19 cellular contexts compared by ENCODE assay signal in the genomic region with DNA sequence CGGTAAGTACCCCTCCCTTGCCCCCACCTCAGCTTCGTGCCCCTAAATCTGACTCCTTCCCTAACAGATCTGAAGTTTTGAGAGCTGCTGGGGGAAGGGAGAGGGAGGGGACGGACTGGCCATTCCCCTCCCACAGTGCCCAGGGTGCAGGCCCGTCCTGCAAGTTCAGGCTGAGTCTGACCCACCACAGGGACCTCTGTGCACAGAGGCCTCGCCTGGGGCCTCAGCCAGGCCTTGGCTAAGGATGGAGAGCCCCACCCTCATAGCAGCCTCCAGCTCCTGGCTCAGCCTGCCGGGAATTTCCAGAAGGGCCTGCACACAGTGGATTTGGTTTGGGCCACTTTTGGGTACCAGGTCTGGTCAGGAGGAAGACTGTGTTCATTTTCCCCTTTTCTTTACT. TPM values are rescaled to one million over a fixed set of nuclear protein-coding genes. Genes with fewer than 3 reads are reported as not detected.
DNase-seq lines count a peak whose midpoint lies in the region; ATAC-seq and TF ChIP-seq lines count a peak whose summit lies in the region.
"Had no signal": no experiment of that assay in that cellular context is flagged by ENCODE, and none has a peak within 500 bp of the region (broad histone marks: within the 10 kb centered on the region; RNA-seq: fewer than 3 reads in every experiment).

No MANE protein-coding gene starts in this region.

- BruUV-seq in Panc1 (replicated peaks; lab: Mats Ljungman, UMichigan): no TSS peak

- H3K4me1 ChIP-seq in Panc1 (ENCODE audit: control insufficient read depth, insufficient read depth, low read length) (peaks cover 9% of the 10 kb centered on the region), psoas muscle (no peaks in the 10 kb centered on the region)

- H3K27ac ChIP-seq in Panc1 (ENCODE audit: low read length): peak overlapping the region; percentile 48; the same call in 1 of the 2 replicates
- H3K27ac ChIP-seq in psoas muscle: no peak overlapping the region
- H3K27ac ChIP-seq: neutrophil had no signal

- no peak for TF ChIP-seq POLR2A in GM18505 (IDR thresholded peaks at IDR 0.05; ENCODE audit: borderline replicate concordance, extremely low read depth, insufficient read depth, insufficient read length)

- POLR2A ChIA-PET in Panc1 (lab: Charles Lee): interaction anchor here (0.6 kb wide), 1 partner anchor 226 kb away, joined by 3 read pairs; no protein-coding TSS in a partner anchor

- ATAC-seq in Panc1: peak; percentile 60
- peak; percentile 71 for ATAC-seq in Right ventricle myocardium superior (ENCODE audit: poor library complexity)
- peak in 3 of 4 donors; percentile 35 to 56 (median 44) for ATAC-seq in psoas muscle
- no peak for ATAC-seq in GM18505 (IDR thresholded peaks at IDR 0.05; ENCODE audit: unreplicated experiment)
- ATAC-seq in HG03521 (IDR thresholded peaks at IDR 0.05; ENCODE audit: unreplicated experiment): no peak
- ATAC-seq: activated naive CD8-positive, alpha-beta T cell treated with anti-CD3 and anti-CD28 coated beads, Interleukin-2, amount 50 U/mL, for 24 hours; activated T-cell treated with anti-CD3 and anti-CD28 coated beads, Interleukin-2, amount 50 U/mL, for 4 hours had no signal

- H3K27me3 ChIP-seq in Panc1 (ENCODE audit: control insufficient read depth, insufficient read depth, low read length) (no peaks in the 10 kb centered on the region), psoas muscle (ENCODE audit: insufficient read depth in 3 of 3, low read length in 2 of 3) (no peaks in the 10 kb centered on the region)
- H3K27me3 ChIP-seq: neutrophil had no signal

- CTCF ChIA-PET in Panc1 (lab: Charles Lee): interaction anchor here (0.7 to 1.1 kb wide), 2 partner anchors 11 to 275 kb away, joined by 3 read pairs; no protein-coding TSS in a partner anchor

- TF ChIP-seq CTCF in Panc1 (IDR thresholded peaks at IDR 0.05) (no peak), psoas muscle (IDR thresholded peaks at IDR 0.05) (no peak)

- H3K9me3 ChIP-seq in Panc1 (ENCODE audit: control insufficient read depth, insufficient read depth, low read depth, low read length) (no peaks in the 10 kb centered on the region), psoas muscle (no peaks in the 10 kb centered on the region)
- H3K9me3 ChIP-seq: neutrophil had no signal

- intact Hi-C loops in Panc1 (cut with micrococcal nuclease; ENCODE audit: unreplicated experiment): no loop called here
- intact Hi-C loops in Right ventricle myocardium superior (cut with DNase I): no loop called here
- intact Hi-C loops in psoas muscle (cut with DNase I): no loop called here

- in situ Hi-C loops in Panc1 (cut with HindIII; ENCODE audit: low pct_unique_long_range_greater_than_20kb, low sequenced_read_pairs): no loop called here

- WGBS in psoas muscle, 3 donors: 38 to 47% (median 44%) methylated on average over 6 of the region's 6 CpGs

- H3K4me3 ChIP-seq in Panc1 (ENCODE audit: low read depth in 2 of 2, low read length in 2 of 2) (no peak overlapping the region), psoas muscle (no peak overlapping the region)

- peak; percentile 68 for DNase-seq in AG20443 (ENCODE audit: low spot score)
- no peak for DNase-seq in Panc1 (ENCODE audit: low read depth, low spot score)
- DNase-seq in Right ventricle myocardium superior: peak; percentile 84
- peak; percentile 57 to 71 for DNase-seq in psoas muscle
- DNase-seq in NCI-H2107 treated with DMSO at 0.1 percent for 48 hours (lab: John Stamatoyannopoulos, UW; ENCODE audit: unreplicated experiment): no peak
- no peak for DNase-seq in NCI-H1105 (lab: John Stamatoyannopoulos, UW)
- DNase-seq: activated CD4-positive, alpha-beta T cell treated with anti-CD3 and anti-CD28 coated beads, Interleukin-2, amount 10 ng/mL, durations not matched to agents 7 days and 5 days; activated naive CD8-positive, alpha-beta T cell treated with anti-CD3 and anti-CD28 coated beads, Interleukin-2, amount 50 U/mL, for 24 hours; activated T-cell treated with anti-CD3 and anti-CD28 coated beads, Interleukin-2, amount 50 U/mL, for 4 hours; central memory CD4-positive, alpha-beta T cell; DMS153; endodermal cell; Karpas-422; NCI-H1417 treated with DMSO at 0.1 percent for 48 hours; NCI-H345; small intestine had no signal

- H3K36me3 ChIP-seq in Panc1 (ENCODE audit: control insufficient read depth, insufficient read depth, low read length): no peaks in the 10 kb centered on the region
- H3K36me3 ChIP-seq in psoas muscle (ENCODE audit: insufficient read depth in 1 of 2, low read depth in 1 of 2): no peaks in the 10 kb centered on the region
- H3K36me3 ChIP-seq: neutrophil had no signal

RNA-seq across cellular contexts. Expression of gene TNFRSF1B, which starts 31.2 kb away (rescaled TPM):
- total RNA-seq in Panc1 (2021; ENCODE audit: unreplicated experiment) (18.8 TPM), Right ventricle myocardium superior (13.7 TPM), psoas muscle (10 to 100 TPM in 1 of 4 donors, 1 to 10 TPM in 3; 7.5 to 12.8 (median 8.8) TPM)
- polyA plus RNA-seq in Panc1 (2012; ENCODE audit: insufficient read length): 11.3 TPM
- polyA plus RNA-seq in psoas muscle: 1 to 10 TPM; 5.1 to 7.6 (median 5.8) TPM

Comparison
In these comparisons a context has a peak if more than half of its experiments do, and no peak if none do; other contexts are left out.
1. DNase-seq: peak in AG20443 (single experiment), Right ventricle myocardium superior (single experiment) and psoas muscle (2 of 2); none in Panc1 (single experiment), NCI-H2107 treated with DMSO at 0.1 percent for 48 hours (single experiment) and NCI-H1105 (single experiment).
2. ATAC-seq: peak in Panc1 (single experiment), Right ventricle myocardium superior (single experiment) and psoas muscle (3 of 4); none in GM18505 (single experiment) and HG03521 (single experiment).